1 cellular context compared by ENCODE assay signal in genomic region chr13:73058741-73059459, GRCh38.
A peak's percentile ranks its signal among the peaks of the same experiment; 100 is the strongest.
TF ChIP-seq lines count a peak whose summit lies in the region.

KLF5 (plus strand) TSS chr13:73059005; CDS start chr13:73059328, 323 bp downstream.

TF ChIP-seq in GM12878, 131 proteins besides CTCF, POLR2A, EP300 and RAD21 (continued from another document):
- TF ChIP-seq ZNF592 (IDR thresholded peaks at IDR 0.05): no peak
- no peak for TF ChIP-seq PAX5 (IDR thresholded peaks at IDR 0.05; ENCODE audit: borderline replicate concordance, low read depth, low read length)
- TF ChIP-seq CBX5 (IDR thresholded peaks at IDR 0.05; ENCODE audit: low read depth): no peak
- TF ChIP-seq BHLHE40 (IDR thresholded peaks at IDR 0.05; ENCODE audit: borderline replicate concordance in 1 of 2, low read depth in 2 of 2, low read length in 1 of 2): peak; percentile 33 to 45; a peak in 2 of 4 replicates
- TF ChIP-seq CHD4 (IDR thresholded peaks at IDR 0.05): no peak
- no peak for TF ChIP-seq ESRRA (IDR thresholded peaks at IDR 0.05; ENCODE audit: low read length)
- no peak for TF ChIP-seq RCOR1 (conservative IDR thresholded peaks at IDR 0.05; ENCODE audit: low read depth, low read length)
- TF ChIP-seq ZNF384 (IDR thresholded peaks at IDR 0.05; ENCODE audit: borderline replicate concordance, low read depth, low read length): no peak
- no peak; the same call in none of the 2 replicates for TF ChIP-seq BMI1 (IDR thresholded peaks at IDR 0.05; ENCODE audit: borderline replicate concordance)
- peak; percentile 96 for TF ChIP-seq SP1 (IDR thresholded peaks at IDR 0.05; ENCODE audit: low read depth, low read length)
- TF ChIP-seq E2F4 (IDR thresholded peaks at IDR 0.05; ENCODE audit: low read depth, low read length): no peak
TF ChIP-seq in GM12878: peak in this region for 23.
